In the genomic region with DNA sequence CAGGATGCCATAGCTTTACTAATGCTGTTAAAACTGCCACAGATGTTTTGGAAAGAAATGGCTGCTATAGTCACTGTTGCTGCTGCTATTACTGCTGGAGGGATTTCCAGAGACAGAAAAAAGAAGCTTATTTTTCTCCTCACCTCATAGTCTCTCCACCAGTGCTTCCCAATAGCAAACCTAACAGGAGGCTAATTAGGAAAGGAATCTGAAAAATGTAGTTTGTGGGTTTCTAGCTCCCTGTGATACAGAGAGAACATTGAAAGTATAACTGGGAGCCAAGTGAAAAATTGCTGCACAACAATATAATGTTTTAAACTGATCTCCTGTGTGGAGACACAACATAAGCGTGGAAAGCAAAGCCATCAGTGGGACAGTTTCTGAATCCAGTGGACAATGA, we compare ENCODE assay signal across 29 cellular contexts. TPM values are rescaled to one million over a fixed set of nuclear protein-coding genes. Genes with fewer than 3 reads are reported as not detected.
"Had no signal": no experiment of that assay in that cellular context is flagged by ENCODE, and none has a peak within 500 bp of the region (broad histone marks: within the 10 kb centered on the region; RNA-seq: fewer than 3 reads in every experiment).

No MANE protein-coding gene starts in this region.

- H3K27ac Mint-ChIP-seq: activated naive CD4-positive, alpha-beta T cell treated with anti-CD3 and anti-CD28 coated beads for 36 hours; activated naive CD8-positive, alpha-beta T cell; activated T-helper 17 cell treated with anti-CD3 and anti-CD28 coated beads, Interleukin-2, amount 50 U/mL, for 72 hours; T-helper 1 cell treated with Interleukin-12 subunit alpha and Interleukin-12 subunit beta and Interleukin-4 antibody, amounts not matched to agents 30 μg/mL and 1 μg/mL, for 36 hours; WTC11 had no signal

- H3K4me3 Mint-ChIP-seq: activated naive CD4-positive, alpha-beta T cell treated with anti-CD3 and anti-CD28 coated beads for 36 hours; activated naive CD8-positive, alpha-beta T cell; activated T-cell treated with anti-CD3 and anti-CD28 coated beads, Interleukin-2, amount 50 U/mL, for 4 hours; activated T-helper 17 cell treated with anti-CD3 and anti-CD28 coated beads, Interleukin-2, amount 50 U/mL, for 72 hours; T-helper 1 cell treated with Interleukin-12 subunit alpha and Interleukin-12 subunit beta and Interleukin-4 antibody, amounts not matched to agents 30 μg/mL and 1 μg/mL, for 36 hours; WTC11 had no signal

- DNase-seq: activated CD4-positive, alpha-beta T cell treated with anti-CD3 and anti-CD28 coated beads for 48 hours; activated CD4-positive, alpha-beta T cell treated with anti-CD3 and anti-CD28 coated beads, Interleukin-2, amount 50 U/mL, for 48 hours; activated CD4-positive, CD25-positive, alpha-beta regulatory T cell treated with anti-CD3 and anti-CD28 coated beads, Interleukin-2, amount 50 U/mL, for 72 hours; activated CD8-positive, alpha-beta memory T cell treated with anti-CD3 and anti-CD28 coated beads for 24 hours; activated gamma-delta T cell; activated naive CD4-positive, alpha-beta T cell treated with anti-CD3 and anti-CD28 coated beads for 36 hours; activated T-cell treated with anti-CD3 and anti-CD28 coated beads, Interleukin-2, amount 50 U/mL, for 4 hours; amygdala; caudate nucleus; Kasumi-1; KBM-7; NCI-H1092; NCI-H1417 treated with DMSO at 0.1 percent for 48 hours; NCI-H1694; NCI-H2029; NCI-H2107; NCI-H2171 treated with DMSO at 0.1 percent for 48 hours; NCI-H226; NCI-H510A; NCI-H526 treated with DMSO at 0.1 percent for 48 hours; SW 1271 had no signal

- H3K27me3 Mint-ChIP-seq: activated naive CD8-positive, alpha-beta T cell; activated T-helper 17 cell treated with anti-CD3 and anti-CD28 coated beads, Interleukin-2, amount 50 U/mL, for 72 hours had no signal

- H3K27ac ChIP-seq: breast epithelium had no signal

- H3K36me3 Mint-ChIP-seq: WTC11 had no signal

- H3K4me3 ChIP-seq: breast epithelium had no signal

- H3K4me1 ChIP-seq: breast epithelium had no signal

- H3K4me1 Mint-ChIP-seq: activated T-helper 17 cell treated with anti-CD3 and anti-CD28 coated beads, Interleukin-2, amount 50 U/mL, for 72 hours had no signal

- H3K36me3 ChIP-seq: breast epithelium had no signal

- ATAC-seq: activated T-cell treated with anti-CD3 and anti-CD28 coated beads, Interleukin-2, amount 50 U/mL, for 4 hours; activated T-helper 17 cell treated with anti-CD3 and anti-CD28 coated beads, Interleukin-2, amount 50 U/mL, for 72 hours; SK-N-SH treated with all-trans-retinoic acid at 6 μM for 48 hours; WTC11 had no signal

- H3K9me3 Mint-ChIP-seq: activated naive CD4-positive, alpha-beta T cell treated with anti-CD3 and anti-CD28 coated beads for 36 hours; activated T-cell treated with anti-CD3 and anti-CD28 coated beads, Interleukin-2, amount 50 U/mL, for 4 hours; activated T-helper 17 cell treated with anti-CD3 and anti-CD28 coated beads, Interleukin-2, amount 50 U/mL, for 72 hours; T-helper 1 cell treated with Interleukin-12 subunit alpha and Interleukin-12 subunit beta and Interleukin-4 antibody, amounts not matched to agents 30 μg/mL and 1 μg/mL, for 36 hours had no signal

RNA-seq across cellular contexts. Expression of gene TSPAN7, which starts 8.6 kb away (rescaled TPM):
- total RNA-seq: M059J, OCI-LY7 had no signal
